8 cellular contexts compared by ENCODE assay signal in genomic region chr5:151659001-151659754, GRCh38. TPM values are rescaled to one million over a fixed set of nuclear protein-coding genes. Genes with fewer than 3 reads are reported as not detected.
DNase-seq lines count a peak whose midpoint lies in the region; ATAC-seq and TF ChIP-seq lines count a peak whose summit lies in the region.

No MANE protein-coding gene starts in this region.

- H3K9ac ChIP-seq in neural cell (ENCODE audit: low read length) = no peak overlapping the region

- H3K27ac Mint-ChIP-seq in stimulated activated naive CD8-positive, alpha-beta T cell treated with anti-CD3 and anti-CD28 coated beads, Interleukin-15, amount 100 ng/mL, for 72 hours = no peak overlapping the region

- peaks cover 21% of the 10 kb centered on the region for H3K4me1 ChIP-seq in Panc1 (ENCODE audit: control insufficient read depth, insufficient read depth, low read length)

- H3K4me3 Mint-ChIP-seq in activated T-cell treated with anti-CD3 and anti-CD28 coated beads, Interleukin-2, amount 50 U/mL, for 4 hours = no peak overlapping the region
- H3K4me3 Mint-ChIP-seq in stimulated activated naive CD8-positive, alpha-beta T cell treated with anti-CD3 and anti-CD28 coated beads, Interleukin-15, amount 100 ng/mL, for 72 hours = no peak overlapping the region

- no peak overlapping the region for H2AFZ ChIP-seq in neural cell (ENCODE audit: low read depth, low read length)

- TF ChIP-seq CTCF in Panc1 (IDR thresholded peaks at IDR 0.05) (peak; percentile 94), neural cell (IDR thresholded peaks at IDR 0.05; ENCODE audit: poor library complexity, severe bottlenecking) (peak; percentile 90)

- H3K9me2 ChIP-seq in neural cell (ENCODE audit: insufficient read depth, low read length) = no peaks in the 10 kb centered on the region

- DNase-seq in DMS53 treated with DMSO at 0.1 percent for 48 hours (lab: John Stamatoyannopoulos, UW; ENCODE audit: unreplicated experiment) (peak; percentile 71), Panc1 (ENCODE audit: low read depth, low spot score) (peak; percentile 47), fibroblast of peridontal ligament (ENCODE audit: extremely low read depth) (peak; percentile 84)
- peak; percentile 73 for DNase-seq in activated T-cell treated with anti-CD3 and anti-CD28 coated beads, Interleukin-2, amount 50 U/mL, for 4 hours
- peak; percentile 81 to 82 for DNase-seq in stimulated activated naive CD8-positive, alpha-beta T cell treated with anti-CD3 and anti-CD28 coated beads, Interleukin-15, amount 100 ng/mL, for 72 hours

- H3K27ac ChIP-seq in Panc1 (ENCODE audit: low read length) (peak overlapping the region; percentile 83), neural cell (ENCODE audit: low read length) (no peak overlapping the region)

- no TSS peak for BruUV-seq in Panc1 (replicated peaks; lab: Mats Ljungman, UMichigan)

- no peaks in the 10 kb centered on the region for H3K9me3 ChIP-seq in Panc1 (ENCODE audit: control insufficient read depth, insufficient read depth, low read depth, low read length)
- no peaks in the 10 kb centered on the region for H3K9me3 ChIP-seq in neural cell (ENCODE audit: low read length)

- intact Hi-C loops in Panc1 (cut with micrococcal nuclease; ENCODE audit: unreplicated experiment) = loop anchor here (1.0 kb wide), 1 partner anchor 83 kb away; no protein-coding TSS in a partner anchor

- no peak overlapping the region for H3K4me3 ChIP-seq in Panc1 (ENCODE audit: low read depth in 2 of 2, low read length in 2 of 2)
- no peak overlapping the region for H3K4me3 ChIP-seq in neural cell (ENCODE audit: low read length)

- H3K79me2 ChIP-seq in neural cell (replicated peaks; ENCODE audit: insufficient read depth, low read length) = no peaks in the 10 kb centered on the region

- TF ChIP-seq EP300 in Ishikawa (IDR thresholded peaks at IDR 0.05; ENCODE audit: borderline replicate concordance) (no peak), neural cell (conservative IDR thresholded peaks at IDR 0.05; ENCODE audit: poor library complexity, severe bottlenecking) (no peak)

- peaks cover 10% of the 10 kb centered on the region for H3K4me1 Mint-ChIP-seq in activated T-cell treated with anti-CD3 and anti-CD28 coated beads, Interleukin-2, amount 50 U/mL, for 4 hours (ENCODE audit: low read depth)
- H3K4me1 Mint-ChIP-seq in stimulated activated naive CD8-positive, alpha-beta T cell treated with anti-CD3 and anti-CD28 coated beads, Interleukin-15, amount 100 ng/mL, for 72 hours = peaks cover 25% of the 10 kb centered on the region

- H3K4me2 ChIP-seq in neural cell (ENCODE audit: low read length) = no peak overlapping the region

- no peaks in the 10 kb centered on the region for H3F3A ChIP-seq in neural cell (ENCODE audit: insufficient read depth, low read length, poor library complexity, severe bottlenecking)

- peak; percentile 58 for ATAC-seq in GM21529 (IDR thresholded peaks at IDR 0.05; ENCODE audit: unreplicated experiment)
- ATAC-seq in Panc1 = peak; percentile 95
- ATAC-seq in activated T-cell treated with anti-CD3 and anti-CD28 coated beads, Interleukin-2, amount 50 U/mL, for 4 hours = peak; percentile 96 to 97
- ATAC-seq in stimulated activated naive CD8-positive, alpha-beta T cell treated with anti-CD3 and anti-CD28 coated beads, Interleukin-15, amount 100 ng/mL, for 72 hours = peak; percentile 92

- H3K27me3 ChIP-seq in Panc1 (ENCODE audit: control insufficient read depth, insufficient read depth, low read length) (no peaks in the 10 kb centered on the region), neural cell (ENCODE audit: insufficient read depth, low read depth, low read length) (no peaks in the 10 kb centered on the region)

- H3K36me3 Mint-ChIP-seq in activated T-cell treated with anti-CD3 and anti-CD28 coated beads, Interleukin-2, amount 50 U/mL, for 4 hours (ENCODE audit: insufficient read depth) = no peaks in the 10 kb centered on the region

- POLR2A ChIA-PET in Panc1 (lab: Charles Lee) = no interaction called here

- H3K9me3 Mint-ChIP-seq in activated T-cell treated with anti-CD3 and anti-CD28 coated beads, Interleukin-2, amount 50 U/mL, for 4 hours = no peaks in the 10 kb centered on the region
- no peaks in the 10 kb centered on the region for H3K9me3 Mint-ChIP-seq in stimulated activated naive CD8-positive, alpha-beta T cell treated with anti-CD3 and anti-CD28 coated beads, Interleukin-15, amount 100 ng/mL, for 72 hours

- H3K36me3 ChIP-seq in Panc1 (ENCODE audit: control insufficient read depth, insufficient read depth, low read length) (no peaks in the 10 kb centered on the region), neural cell (ENCODE audit: insufficient read depth, low read length) (no peaks in the 10 kb centered on the region)

- peaks cover 4% of the 10 kb centered on the region for H3K27me3 Mint-ChIP-seq in activated T-cell treated with anti-CD3 and anti-CD28 coated beads, Interleukin-2, amount 50 U/mL, for 4 hours (ENCODE audit: low read depth)
- peaks cover 6% of the 10 kb centered on the region for H3K27me3 Mint-ChIP-seq in stimulated activated naive CD8-positive, alpha-beta T cell treated with anti-CD3 and anti-CD28 coated beads, Interleukin-15, amount 100 ng/mL, for 72 hours

- CTCF ChIA-PET in Panc1 (lab: Charles Lee) = interaction anchor here (0.6 to 2.5 kb wide), 11 partner anchors 13 to 533 kb away, joined by 3 to 39 read pairs (median 3); partner anchors contain the start of genes G3BP1 and SLC36A1

- TF ChIP-seq RAD21 in Ishikawa (IDR thresholded peaks at IDR 0.05; ENCODE audit: low read depth) (peak; percentile 98), neural cell (conservative IDR thresholded peaks at IDR 0.05) (peak; percentile 87)

- in situ Hi-C loops in Panc1 (cut with HindIII; ENCODE audit: low pct_unique_long_range_greater_than_20kb, low sequenced_read_pairs) = no loop called here

- no peaks in the 10 kb centered on the region for H4K20me1 ChIP-seq in neural cell (ENCODE audit: insufficient read depth)

TF ChIP-seq in Ishikawa, 13 proteins besides CTCF, POLR2A, EP300 and RAD21 (continues in another document):
- no peak for TF ChIP-seq REST (IDR thresholded peaks at IDR 0.05; ENCODE audit: low read depth)
- no peak for TF ChIP-seq MAX (IDR thresholded peaks at IDR 0.05)

TF ChIP-seq in neural cell, 6 proteins besides CTCF, POLR2A, EP300 and RAD21:
- TF ChIP-seq SMC3 (conservative IDR thresholded peaks at IDR 0.05; ENCODE audit: poor library complexity) (peak; percentile 94), EZH2 (IDR thresholded peaks at IDR 0.05; ENCODE audit: borderline replicate concordance, insufficient read depth, low read length, poor library complexity, severe bottlenecking) (no peak), POLR2AphosphoS5 (IDR thresholded peaks at IDR 0.05) (no peak)

RNA-seq across cellular contexts. Expression of gene SPARC, which starts 27.5 kb away (rescaled TPM):
- total RNA-seq in Panc1 (2021; ENCODE audit: unreplicated experiment) = 228 TPM
- 986 TPM for polyA plus RNA-seq in Panc1 (2012; ENCODE audit: insufficient read length)
- total RNA-seq in activated T-cell treated with anti-CD3 and anti-CD28 coated beads, Interleukin-2, amount 50 U/mL, for 4 hours = 1 to 10 TPM; 2.0 to 2.6 (median 2.3) TPM
- polyA plus RNA-seq in neural cell = 15.3 and 17.7 TPM in 2 replicates
- polyA minus RNA-seq in neural cell = 6.8 and 8.2 TPM in 2 replicates

Comparison
In these comparisons a context has a peak if more than half of its experiments do, and no peak if none do; other contexts are left out.
1. RNA of gene SPARC, which starts 27.5 kb away (total RNA-seq): 228 TPM in Panc1 (single experiment); 2.0 to 2.6 TPM in activated T-cell treated with anti-CD3 and anti-CD28 coated beads, Interleukin-2, amount 50 U/mL, for 4 hours; every median in the first group is over 10 times any median in the second.
2. Peak in every context shown above with its lines, with median percentiles within 50 percentile points of each other: DNase-seq and ATAC-seq.